In genomic region chr19:10089801-10090375, GRCh38 we compare ENCODE assay signal across 20 cellular contexts. TPM values are rescaled to one million over a fixed set of nuclear protein-coding genes. Genes with fewer than 3 reads are reported as not detected.
DNase-seq lines count a peak whose midpoint lies in the region; ATAC-seq and TF ChIP-seq lines count a peak whose summit lies in the region.
"Had no signal": no experiment of that assay in that cellular context is flagged by ENCODE, and none has a peak within 500 bp of the region (broad histone marks: within the 10 kb centered on the region; RNA-seq: fewer than 3 reads in every experiment).

No MANE protein-coding gene starts in this region.

- no peak for ATAC-seq in activated CD8-positive, alpha-beta T cell treated with anti-CD3 and anti-CD28 coated beads for 36 hours
- ATAC-seq in memory B cell (ENCODE audit: low read depth), result no peak
- no peak for ATAC-seq in GM19463 (IDR thresholded peaks at IDR 0.05; ENCODE audit: unreplicated experiment)
- ATAC-seq: A549; activated T-cell treated with anti-CD3 and anti-CD28 coated beads, Interleukin-2, amount 50 U/mL, for 4 hours had no signal

- H3K4me1 Mint-ChIP-seq in activated CD4-positive, alpha-beta T cell treated with anti-CD3 and anti-CD28 coated beads, Interleukin-2, amount 10 ng/mL, durations not matched to agents 24 days and 14 days, result peaks cover 15% of the 10 kb centered on the region
- H3K4me1 Mint-ChIP-seq in activated CD8-positive, alpha-beta T cell treated with anti-CD3 and anti-CD28 coated beads for 36 hours (ENCODE audit: low read depth), result peaks cover 13% of the 10 kb centered on the region
- H3K4me1 Mint-ChIP-seq in memory B cell, result peaks cover 30% of the 10 kb centered on the region

- POLR2A ChIA-PET in activated CD8-positive, alpha-beta T cell treated with anti-CD3 and anti-CD28 coated beads for 36 hours (lab: Charles Lee), result interaction anchor here (1.3 to 27.0 kb wide), 2 partner anchors 10 to 25 kb away, joined by 4 to 521 read pairs; partner anchors contain the start of genes EIF3G, P2RY11 and PPAN

- H3K9me3 Mint-ChIP-seq in activated CD4-positive, alpha-beta T cell treated with anti-CD3 and anti-CD28 coated beads, Interleukin-2, amount 10 ng/mL, durations not matched to agents 24 days and 14 days, result no peaks in the 10 kb centered on the region
- H3K9me3 Mint-ChIP-seq in activated CD8-positive, alpha-beta T cell treated with anti-CD3 and anti-CD28 coated beads for 36 hours, result no peaks in the 10 kb centered on the region
- H3K9me3 Mint-ChIP-seq in memory B cell, result no peaks in the 10 kb centered on the region
- H3K9me3 Mint-ChIP-seq: activated T-cell treated with anti-CD3 and anti-CD28 coated beads, Interleukin-2, amount 50 U/mL, for 4 hours; type B pancreatic cell had no signal

- H3K36me3 Mint-ChIP-seq in activated CD4-positive, alpha-beta T cell treated with anti-CD3 and anti-CD28 coated beads, Interleukin-2, amount 10 ng/mL, durations not matched to agents 24 days and 14 days (ENCODE audit: low read depth), result peaks cover 53% of the 10 kb centered on the region
- H3K36me3 Mint-ChIP-seq in activated CD8-positive, alpha-beta T cell treated with anti-CD3 and anti-CD28 coated beads for 36 hours (ENCODE audit: low read depth), result peaks cover 47% of the 10 kb centered on the region
- peaks cover 29% of the 10 kb centered on the region for H3K36me3 Mint-ChIP-seq in memory B cell

- no peak for TF ChIP-seq CTCF in activated CD8-positive, alpha-beta T cell treated with anti-CD3 and anti-CD28 coated beads for 36 hours (IDR thresholded peaks at IDR 0.05)

- no peaks in the 10 kb centered on the region for H3K27me3 Mint-ChIP-seq in activated CD4-positive, alpha-beta T cell treated with anti-CD3 and anti-CD28 coated beads, Interleukin-2, amount 10 ng/mL, durations not matched to agents 24 days and 14 days
- no peaks in the 10 kb centered on the region for H3K27me3 Mint-ChIP-seq in activated CD8-positive, alpha-beta T cell treated with anti-CD3 and anti-CD28 coated beads for 36 hours
- H3K27me3 Mint-ChIP-seq in memory B cell, result no peaks in the 10 kb centered on the region
- H3K27me3 Mint-ChIP-seq: activated naive CD8-positive, alpha-beta T cell had no signal

- peak; percentile 59 for DNase-seq in activated CD4-positive, alpha-beta T cell treated with anti-CD3 and anti-CD28 coated beads, Interleukin-2, amount 10 ng/mL, durations not matched to agents 24 days and 14 days
- DNase-seq in activated CD4-positive, alpha-beta T cell treated with anti-CD3 and anti-CD28 coated beads, Interleukin-2, amount 50 U/mL, for 4 hours, result no peak
- DNase-seq in activated CD8-positive, alpha-beta T cell treated with anti-CD3 and anti-CD28 coated beads for 36 hours, result no peak
- DNase-seq in memory B cell (ENCODE audit: low spot score in 2 of 2) (no peak), NCI-H748 (lab: John Stamatoyannopoulos, UW; ENCODE audit: unreplicated experiment) (no peak), superior temporal gyrus (ENCODE audit: extremely low spot score) (no peak)
- DNase-seq: activated T-cell treated with anti-CD3 and anti-CD28 coated beads, Interleukin-2, amount 50 U/mL, for 4 hours; GF-D8; HCEC 1CT; NCI-H1092; NCI-H1930; NCI-H526 treated with DMSO at 0.1 percent for 48 hours; RPMI8226; WERI-Rb-1 had no signal

- intact Hi-C loops in activated CD4-positive, alpha-beta T cell treated with anti-CD3 and anti-CD28 coated beads, Interleukin-2, amount 10 ng/mL, durations not matched to agents 24 days and 14 days (cut with micrococcal nuclease), result loop anchor here (10.0 kb wide), 1 partner anchor 1255 kb away; the partner anchor contains the start of genes MBD3L1 and ZNF558
- intact Hi-C loops in activated CD8-positive, alpha-beta T cell treated with anti-CD3 and anti-CD28 coated beads for 36 hours (cut with micrococcal nuclease), result no loop called here

- TF ChIP-seq POLR2A in GM10847 (IDR thresholded peaks at IDR 0.05; ENCODE audit: extremely low read depth, insufficient read length), result peak; percentile 13

- H3K4me3 Mint-ChIP-seq in activated CD4-positive, alpha-beta T cell treated with anti-CD3 and anti-CD28 coated beads, Interleukin-2, amount 10 ng/mL, durations not matched to agents 24 days and 14 days, result no peak overlapping the region
- no peak overlapping the region for H3K4me3 Mint-ChIP-seq in activated CD8-positive, alpha-beta T cell treated with anti-CD3 and anti-CD28 coated beads for 36 hours
- H3K4me3 Mint-ChIP-seq in memory B cell, result no peak overlapping the region
- H3K4me3 Mint-ChIP-seq: activated naive CD8-positive, alpha-beta T cell; activated T-cell treated with anti-CD3 and anti-CD28 coated beads, Interleukin-2, amount 50 U/mL, for 4 hours; type B pancreatic cell had no signal

- peak overlapping the region; percentile 51 for H3K27ac Mint-ChIP-seq in activated CD4-positive, alpha-beta T cell treated with anti-CD3 and anti-CD28 coated beads, Interleukin-2, amount 10 ng/mL, durations not matched to agents 24 days and 14 days
- peak overlapping the region; percentile 19 for H3K27ac Mint-ChIP-seq in activated CD8-positive, alpha-beta T cell treated with anti-CD3 and anti-CD28 coated beads for 36 hours
- H3K27ac Mint-ChIP-seq in memory B cell, result peak overlapping the region; percentile 14
- H3K27ac Mint-ChIP-seq: activated naive CD8-positive, alpha-beta T cell; progenitor cell of endocrine pancreas; type B pancreatic cell had no signal

- CTCF ChIA-PET in activated CD8-positive, alpha-beta T cell treated with anti-CD3 and anti-CD28 coated beads for 36 hours (lab: Charles Lee), result interaction anchor here (0.6 to 1.3 kb wide), 2 partner anchors 9 to 402 kb away, joined by 3 to 4 read pairs; no protein-coding TSS in a partner anchor

RNA-seq across cellular contexts. Expression of gene SHFL, which starts 3.8 kb away (rescaled TPM):
- total RNA-seq in activated CD4-positive, alpha-beta T cell treated with anti-CD3 and anti-CD28 coated beads, Interleukin-2, amount 10 ng/mL, durations not matched to agents 24 days and 14 days, result 56.0 and 60.5 TPM in 2 replicates
- 10 to 100 TPM; 45.6 to 49.5 TPM for total RNA-seq in activated CD8-positive, alpha-beta T cell treated with anti-CD3 and anti-CD28 coated beads for 36 hours

RNA-seq across cellular contexts. Expression of gene ANGPTL6, which starts 12.6 kb away (rescaled TPM):
- 9.9 and 11.4 TPM in 2 replicates for total RNA-seq in activated CD4-positive, alpha-beta T cell treated with anti-CD3 and anti-CD28 coated beads, Interleukin-2, amount 10 ng/mL, durations not matched to agents 24 days and 14 days
- total RNA-seq in activated CD8-positive, alpha-beta T cell treated with anti-CD3 and anti-CD28 coated beads for 36 hours, result 10 to 100 TPM; 11.8 to 12.0 TPM
- total RNA-seq: progenitor cell of endocrine pancreas had no signal

RNA-seq across cellular contexts. Expression of gene PPAN, which starts 16.3 kb away (rescaled TPM):
- total RNA-seq in activated CD4-positive, alpha-beta T cell treated with anti-CD3 and anti-CD28 coated beads, Interleukin-2, amount 10 ng/mL, durations not matched to agents 24 days and 14 days, result 222 and 232 TPM in 2 replicates
- total RNA-seq in activated CD8-positive, alpha-beta T cell treated with anti-CD3 and anti-CD28 coated beads for 36 hours, result 100 to 1,000 TPM; 165 to 171 TPM

RNA-seq across cellular contexts. Expression of gene P2RY11, which starts 21.6 kb away (rescaled TPM):
- total RNA-seq in activated CD4-positive, alpha-beta T cell treated with anti-CD3 and anti-CD28 coated beads, Interleukin-2, amount 10 ng/mL, durations not matched to agents 24 days and 14 days, result 61.1 and 62.5 TPM in 2 replicates
- 10 to 100 TPM; 59.0 to 62.1 TPM for total RNA-seq in activated CD8-positive, alpha-beta T cell treated with anti-CD3 and anti-CD28 coated beads for 36 hours

RNA-seq across cellular contexts. Expression of gene EIF3G, which starts 29.8 kb away (rescaled TPM):
- total RNA-seq in activated CD4-positive, alpha-beta T cell treated with anti-CD3 and anti-CD28 coated beads, Interleukin-2, amount 10 ng/mL, durations not matched to agents 24 days and 14 days, result 335 and 341 TPM in 2 replicates
- total RNA-seq in activated CD8-positive, alpha-beta T cell treated with anti-CD3 and anti-CD28 coated beads for 36 hours, result 100 to 1,000 TPM; 275 to 286 TPM
